27 cellular contexts compared by ENCODE assay signal in genomic region chr19:38606131-38606530, GRCh38. TPM values are rescaled to one million over a fixed set of nuclear protein-coding genes. Genes with fewer than 3 reads are reported as not detected.
"Had no signal": no experiment of that assay in that cellular context is flagged by ENCODE, and none has a peak within 500 bp of the region (broad histone marks: within the 10 kb centered on the region; RNA-seq: fewer than 3 reads in every experiment).

No MANE protein-coding gene starts in this region.

- H3K27me3 Mint-ChIP-seq: activated B cell treated with CpG ODN at 0.5 μM for 24 hours; activated CD4-positive, alpha-beta T cell treated with anti-CD3 and anti-CD28 coated beads, Interleukin-2, amount 10 ng/mL, durations not matched to agents 24 days and 14 days; activated CD8-positive, alpha-beta memory T cell treated with anti-CD3 and anti-CD28 coated beads, Interleukin-2, amount 10 ng/mL, durations not matched to agents 7 days and 5 days; activated naive CD4-positive, alpha-beta T cell treated with anti-CD3 and anti-CD28 coated beads, Interleukin-2, amount 50 U/mL, for 24 hours; activated T-cell treated with anti-CD3 and anti-CD28 coated beads, Interleukin-2, amount 50 U/mL, for 24 hours had no signal

- H3K27ac ChIP-seq: KMS-11, Peyer's patch, RWPE1, SJSA1 had no signal

- FAIRE-seq: astrocyte had no signal

- H3K36me3 Mint-ChIP-seq: brain had no signal

- H3K4me2 ChIP-seq: KMS-11 had no signal

- H3K9ac ChIP-seq: KMS-11 had no signal

- H3K4me3 ChIP-seq: Peyer's patch, SJSA1 had no signal

- H3K27ac Mint-ChIP-seq: activated B cell treated with CpG ODN at 0.5 μM for 24 hours; activated CD4-positive, alpha-beta T cell treated with anti-CD3 and anti-CD28 coated beads, Interleukin-2, amount 10 ng/mL, durations not matched to agents 24 days and 14 days; activated CD8-positive, alpha-beta memory T cell treated with anti-CD3 and anti-CD28 coated beads, Interleukin-2, amount 10 ng/mL, durations not matched to agents 7 days and 5 days; activated naive CD4-positive, alpha-beta T cell treated with anti-CD3 and anti-CD28 coated beads, Interleukin-2, amount 50 U/mL, for 24 hours; activated T-helper 1 cell treated with anti-CD3 and anti-CD28 coated beads, Interleukin-12 subunit alpha, Interleukin-12 subunit beta, Interleukin-2, Interleukin-4 antibody, amounts not matched to agents 30 ng/mL and 10 ng/mL and 1 ng/mL, durations not matched to agents 14 hours and 24 hours and 36 hours; brain had no signal

- H3K36me3 ChIP-seq: Peyer's patch, SJSA1 had no signal

- H3K9me3 ChIP-seq: Peyer's patch, SJSA1 had no signal

- H3K4me1 Mint-ChIP-seq: activated naive CD4-positive, alpha-beta T cell treated with anti-CD3 and anti-CD28 coated beads, Interleukin-2, amount 50 U/mL, for 24 hours; brain had no signal

- H3K4me1 ChIP-seq: Peyer's patch, SJSA1 had no signal

- H3K9me3 Mint-ChIP-seq: activated B cell treated with CpG ODN at 0.5 μM for 24 hours; activated CD4-positive, alpha-beta T cell treated with anti-CD3 and anti-CD28 coated beads, Interleukin-2, amount 10 ng/mL, durations not matched to agents 24 days and 14 days; activated naive CD4-positive, alpha-beta T cell treated with anti-CD3 and anti-CD28 coated beads, Interleukin-2, amount 50 U/mL, for 24 hours; activated T-cell treated with anti-CD3 and anti-CD28 coated beads, Interleukin-2, amount 50 U/mL, for 24 hours; activated T-helper 1 cell treated with anti-CD3 and anti-CD28 coated beads, Interleukin-12 subunit alpha, Interleukin-12 subunit beta, Interleukin-2, Interleukin-4 antibody, amounts not matched to agents 30 ng/mL and 10 ng/mL and 1 ng/mL, durations not matched to agents 14 hours and 24 hours and 36 hours; brain had no signal

- H3K27me3 ChIP-seq: Peyer's patch, SJSA1 had no signal

- H3K4me3 Mint-ChIP-seq: activated B cell treated with CpG ODN at 0.5 μM for 24 hours; activated CD4-positive, alpha-beta T cell treated with anti-CD3 and anti-CD28 coated beads, Interleukin-2, amount 10 ng/mL, durations not matched to agents 24 days and 14 days; activated CD8-positive, alpha-beta memory T cell treated with anti-CD3 and anti-CD28 coated beads, Interleukin-2, amount 10 ng/mL, durations not matched to agents 7 days and 5 days; activated naive CD4-positive, alpha-beta T cell treated with anti-CD3 and anti-CD28 coated beads, Interleukin-2, amount 50 U/mL, for 24 hours; activated T-cell treated with anti-CD3 and anti-CD28 coated beads, Interleukin-2, amount 50 U/mL, for 24 hours; activated T-helper 1 cell treated with anti-CD3 and anti-CD28 coated beads, Interleukin-12 subunit alpha, Interleukin-12 subunit beta, Interleukin-2, Interleukin-4 antibody, amounts not matched to agents 30 ng/mL and 10 ng/mL and 1 ng/mL, durations not matched to agents 14 hours and 24 hours and 36 hours; brain had no signal

- DNase-seq: activated B cell treated with CpG ODN at 0.5 μM for 24 hours; activated CD4-positive, alpha-beta T cell treated with anti-CD3 and anti-CD28 coated beads for 1 hour; activated CD4-positive, alpha-beta T cell treated with anti-CD3 and anti-CD28 coated beads, Interleukin-2, amount 10 ng/mL, durations not matched to agents 24 days and 14 days; activated CD4-positive, alpha-beta T cell treated with anti-CD3 and anti-CD28 coated beads, Interleukin-2, amount 50 U/mL, for 48 hours; activated CD8-positive, alpha-beta memory T cell treated with anti-CD3 and anti-CD28 coated beads, Interleukin-2, amount 10 ng/mL, durations not matched to agents 7 days and 5 days; activated effector memory CD4-positive, alpha-beta T cell treated with Interleukin-2 at 50 U/mL for 16 hours; activated naive CD4-positive, alpha-beta T cell; activated T-cell treated with anti-CD3 and anti-CD28 coated beads, Interleukin-2, amount 50 U/mL, for 24 hours; amniotic stem cell; cerebellar nuclear complex; MV-4-11; NCI-H1092 treated with DMSO at 0.1 percent for 48 hours; NCI-H1417 treated with DMSO at 0.1 percent for 48 hours; NCI-H1694 treated with DMSO at 0.1 percent for 48 hours; NCI-H2081; OCI-M1; Peyer's patch; Right ventricle myocardium superior; SW 1271 had no signal

- ATAC-seq: activated CD8-positive, alpha-beta memory T cell treated with anti-CD3 and anti-CD28 coated beads, Interleukin-2, amount 10 ng/mL, durations not matched to agents 7 days and 5 days; SK-N-SH treated with all-trans-retinoic acid at 6 μM for 48 hours had no signal

RNA-seq across cellular contexts. Expression of gene MAP4K1, which starts 11.6 kb away (rescaled TPM):
- total RNA-seq: SJSA1 had no signal
